In genomic region chr10:132749428-132749780, GRCh38 we compare ENCODE assay signal across 29 cellular contexts. TPM values are rescaled to one million over a fixed set of nuclear protein-coding genes. Genes with fewer than 3 reads are reported as not detected.
"Had no signal": no experiment of that assay in that cellular context is flagged by ENCODE, and none has a peak within 500 bp of the region (broad histone marks: within the 10 kb centered on the region; RNA-seq: fewer than 3 reads in every experiment).

No MANE protein-coding gene starts in this region.

- H3K27ac ChIP-seq: adrenal gland, SK-N-MC, VCaP had no signal

- H3K9me3 ChIP-seq: adrenal gland had no signal

- DNase-seq: activated CD4-positive, alpha-beta T cell treated with anti-CD3 and anti-CD28 coated beads for 36 hours; activated CD4-positive, alpha-beta T cell treated with anti-CD3 and anti-CD28 coated beads, Interleukin-2, amount 50 U/mL, for 1 hour; activated CD8-positive, alpha-beta memory T cell treated with anti-CD3 and anti-CD28 coated beads, Interleukin-2, amount 50 U/mL, for 4 hours; activated CD8-positive, alpha-beta T cell treated with anti-CD3 and anti-CD28 coated beads for 36 hours; activated gamma-delta T cell treated with Interleukin-2 at 50 U/mL for 16 hours; activated naive CD4-positive, alpha-beta T cell treated with anti-CD3 and anti-CD28 coated beads, Interleukin-2, amount 10 ng/mL, durations not matched to agents 7 days and 5 days; activated naive CD8-positive, alpha-beta T cell treated with anti-CD3 and anti-CD28 coated beads, Interleukin-2, amount 10 ng/mL, durations not matched to agents 7 days and 5 days; activated T-cell treated with anti-CD3 and anti-CD28 coated beads, Interleukin-2, amount 50 U/mL, for 72 hours; adrenal gland; anterior cingulate cortex; cerebellar nuclear complex; Karpas-422; NCI-H1105 treated with DMSO at 0.1 percent for 48 hours; NCI-H1436 treated with DMSO at 0.1 percent for 48 hours; NCI-H2081; NCI-H226; NK-92 treated with Interleukin-12 subunit alpha and Interleukin-12 subunit beta, amount 100 ng/mL, for 24 hours; OCI-M1; RPMI8226; T-helper 1 cell had no signal

- H3K4me1 ChIP-seq: adrenal gland had no signal

- H3K4me3 ChIP-seq: adrenal gland, SK-N-MC had no signal

- ATAC-seq: activated CD4-positive, alpha-beta T cell treated with anti-CD3 and anti-CD28 coated beads for 36 hours; activated CD8-positive, alpha-beta T cell treated with anti-CD3 and anti-CD28 coated beads for 36 hours; activated T-cell treated with anti-CD3 and anti-CD28 coated beads, Interleukin-2, amount 50 U/mL, for 72 hours; Panc1; Right ventricle myocardium inferior had no signal

- FAIRE-seq: colon had no signal

- H3K27me3 ChIP-seq: adrenal gland had no signal

RNA-seq across cellular contexts. Expression of gene NKX6-2, which starts 36.5 kb away (rescaled TPM):
- total RNA-seq: activated CD4-positive, alpha-beta T cell treated with anti-CD3 and anti-CD28 coated beads for 36 hours; activated CD8-positive, alpha-beta T cell treated with anti-CD3 and anti-CD28 coated beads for 36 hours; activated naive CD8-positive, alpha-beta T cell treated with anti-CD3 and anti-CD28 coated beads, Interleukin-2, amount 10 ng/mL, durations not matched to agents 7 days and 5 days; activated T-cell treated with anti-CD3 and anti-CD28 coated beads, Interleukin-2, amount 50 U/mL, for 72 hours; activated T-helper 2 cell treated with anti-CD3 and anti-CD28 coated beads, Interferon-gamma antibody, Interleukin-2, Interleukin-4, amounts not matched to agents 10 μg/mL and 5 μg/mL and 100 μg/mL, durations not matched to agents 14 hours and 24 hours and 36 hours; adrenal gland; cardiac septum; NCI-H460; Right ventricle myocardium inferior; T-helper 2 cell treated with Interferon-gamma antibody and Interleukin-4, amounts not matched to agents 100 ng/mL and 5 ng/mL, for 36 hours had no signal
